1 cellular context compared by ENCODE assay signal in the genomic region with DNA sequence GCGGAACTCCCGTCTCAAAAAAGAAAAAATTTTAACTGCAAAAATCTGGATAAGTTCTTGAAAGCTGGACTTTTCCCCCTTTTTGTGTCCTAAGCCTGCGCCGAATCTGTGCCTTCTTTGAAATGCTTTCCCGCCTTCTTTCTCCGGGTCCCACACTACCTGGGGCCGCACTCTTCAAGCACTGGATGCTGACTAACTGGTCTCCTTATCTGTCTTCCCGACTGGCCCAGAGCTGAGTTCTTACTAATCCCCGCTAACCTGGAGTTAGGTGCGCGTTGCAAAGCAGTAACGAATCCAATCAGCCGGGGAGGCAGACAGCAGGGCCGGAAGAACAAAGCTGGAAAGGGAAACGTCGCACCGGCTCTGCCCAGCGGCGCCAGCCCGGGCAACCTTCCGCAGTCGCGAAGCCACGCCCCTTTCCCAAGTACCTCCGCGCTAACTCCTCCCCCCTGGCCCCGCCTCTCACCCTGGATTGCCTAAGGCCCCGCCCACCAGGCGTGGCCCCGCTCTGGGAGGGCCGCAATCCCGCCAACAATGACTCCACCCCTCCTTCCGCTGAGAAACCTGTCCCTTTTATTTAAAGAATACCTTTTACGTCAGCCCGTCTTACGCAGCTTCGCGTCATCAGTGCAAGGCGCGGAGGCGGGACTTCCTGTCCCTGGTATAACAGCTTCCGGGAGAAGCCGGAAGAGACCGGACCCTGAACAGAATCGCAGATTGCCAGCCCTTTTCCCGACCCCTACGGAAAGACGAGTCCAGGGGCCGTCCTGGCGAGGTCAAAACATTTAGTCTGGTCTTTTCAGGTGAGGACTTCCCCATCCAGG.
A peak's percentile ranks its signal among the peaks of the same experiment; 100 is the strongest.
TF ChIP-seq lines count a peak whose summit lies in the region.

A gene (plus strand): TSS at position 666 of the 824 bp plus-strand sequence. CDS start 737 bp downstream, outside the sequence.

TF ChIP-seq in GM12878, 131 proteins besides CTCF, POLR2A, EP300 and RAD21 (continued from another document and continues in another):
- TF ChIP-seq, protein P1, sequence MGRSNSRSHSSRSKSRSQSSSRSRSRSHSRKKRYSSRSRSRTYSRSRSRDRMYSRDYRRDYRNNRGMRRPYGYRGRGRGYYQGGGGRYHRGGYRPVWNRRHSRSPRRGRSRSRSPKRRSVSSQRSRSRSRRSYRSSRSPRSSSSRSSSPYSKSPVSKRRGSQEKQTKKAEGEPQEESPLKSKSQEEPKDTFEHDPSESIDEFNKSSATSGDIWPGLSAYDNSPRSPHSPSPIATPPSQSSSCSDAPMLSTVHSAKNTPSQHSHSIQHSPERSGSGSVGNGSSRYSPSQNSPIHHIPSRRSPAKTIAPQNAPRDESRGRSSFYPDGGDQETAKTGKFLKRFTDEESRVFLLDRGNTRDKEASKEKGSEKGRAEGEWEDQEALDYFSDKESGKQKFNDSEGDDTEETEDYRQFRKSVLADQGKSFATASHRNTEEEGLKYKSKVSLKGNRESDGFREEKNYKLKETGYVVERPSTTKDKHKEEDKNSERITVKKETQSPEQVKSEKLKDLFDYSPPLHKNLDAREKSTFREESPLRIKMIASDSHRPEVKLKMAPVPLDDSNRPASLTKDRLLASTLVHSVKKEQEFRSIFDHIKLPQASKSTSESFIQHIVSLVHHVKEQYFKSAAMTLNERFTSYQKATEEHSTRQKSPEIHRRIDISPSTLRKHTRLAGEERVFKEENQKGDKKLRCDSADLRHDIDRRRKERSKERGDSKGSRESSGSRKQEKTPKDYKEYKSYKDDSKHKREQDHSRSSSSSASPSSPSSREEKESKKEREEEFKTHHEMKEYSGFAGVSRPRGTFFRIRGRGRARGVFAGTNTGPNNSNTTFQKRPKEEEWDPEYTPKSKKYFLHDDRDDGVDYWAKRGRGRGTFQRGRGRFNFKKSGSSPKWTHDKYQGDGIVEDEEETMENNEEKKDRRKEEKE (IDR thresholded peaks at IDR 0.05) = no peak
- TF ChIP-seq PAX5 (IDR thresholded peaks at IDR 0.05; ENCODE audit: borderline replicate concordance, low read depth, low read length) = 0 out of 2 replicates have a peak, but pooled peaks have one; percentile 5
- TF ChIP-seq TAF1 (IDR thresholded peaks at IDR 0.05; ENCODE audit: borderline replicate concordance, low read depth, low read length) = peak; percentile 73; the same call in 1 of the 2 replicates
- no peak for TF ChIP-seq NRF1 (conservative IDR thresholded peaks at IDR 0.05; ENCODE audit: low read depth, low read length)
- TF ChIP-seq WRNIP1 (IDR thresholded peaks at IDR 0.05; ENCODE audit: borderline replicate concordance, low read depth, low read length) = 0 out of 2 replicates have a peak, but pooled peaks have one; percentile 64
- TF ChIP-seq PML (IDR thresholded peaks at IDR 0.05; ENCODE audit: low read length) = 0 out of 2 replicates have a peak, but pooled peaks have one; percentile 1
- TF ChIP-seq CHD2 (IDR thresholded peaks at IDR 0.05; ENCODE audit: borderline replicate concordance, low read depth, low read length) = peak; percentile 66; the same call in 1 of the 2 replicates
- TF ChIP-seq RUNX3 (IDR thresholded peaks at IDR 0.05; ENCODE audit: low read length) = no peak
- no peak for TF ChIP-seq KAT2A (conservative IDR thresholded peaks at IDR 0.05; ENCODE audit: control insufficient read depth, low read depth, low read length)
- TF ChIP-seq SMARCA5 (IDR thresholded peaks at IDR 0.05) = peak; percentile 54
- TF ChIP-seq IKZF2 (IDR thresholded peaks at IDR 0.05) = peak; percentile 20 to 46; a peak in 3 of 4 replicates
- peak in 1 of 2 experiments; percentile 43; a peak in 1 of 4 replicates for TF ChIP-seq SRF (IDR thresholded peaks at IDR 0.05; ENCODE audit: low read depth in 2 of 2, low read length in 2 of 2)
- TF ChIP-seq, protein P2, sequence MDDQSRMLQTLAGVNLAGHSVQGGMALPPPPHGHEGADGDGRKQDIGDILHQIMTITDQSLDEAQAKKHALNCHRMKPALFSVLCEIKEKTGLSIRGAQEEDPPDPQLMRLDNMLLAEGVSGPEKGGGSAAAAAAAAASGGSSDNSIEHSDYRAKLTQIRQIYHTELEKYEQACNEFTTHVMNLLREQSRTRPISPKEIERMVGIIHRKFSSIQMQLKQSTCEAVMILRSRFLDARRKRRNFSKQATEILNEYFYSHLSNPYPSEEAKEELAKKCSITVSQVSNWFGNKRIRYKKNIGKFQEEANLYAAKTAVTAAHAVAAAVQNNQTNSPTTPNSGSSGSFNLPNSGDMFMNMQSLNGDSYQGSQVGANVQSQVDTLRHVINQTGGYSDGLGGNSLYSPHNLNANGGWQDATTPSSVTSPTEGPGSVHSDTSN (IDR thresholded peaks at IDR 0.05; ENCODE audit: insufficient replicate concordance, low read depth, low read length) = no peak
- peak; percentile 86 for TF ChIP-seq SP1 (IDR thresholded peaks at IDR 0.05; ENCODE audit: low read depth, low read length)
- peak; percentile 87 for TF ChIP-seq NR2C1 (IDR thresholded peaks at IDR 0.05)
- TF ChIP-seq POU2F2 (IDR thresholded peaks at IDR 0.05; ENCODE audit: borderline replicate concordance, low read depth, low read length) = peak; percentile 56; the same call in 1 of the 3 replicates
- TF ChIP-seq ZNF384 (IDR thresholded peaks at IDR 0.05; ENCODE audit: borderline replicate concordance, low read depth, low read length) = no peak
- TF ChIP-seq, protein P3, sequence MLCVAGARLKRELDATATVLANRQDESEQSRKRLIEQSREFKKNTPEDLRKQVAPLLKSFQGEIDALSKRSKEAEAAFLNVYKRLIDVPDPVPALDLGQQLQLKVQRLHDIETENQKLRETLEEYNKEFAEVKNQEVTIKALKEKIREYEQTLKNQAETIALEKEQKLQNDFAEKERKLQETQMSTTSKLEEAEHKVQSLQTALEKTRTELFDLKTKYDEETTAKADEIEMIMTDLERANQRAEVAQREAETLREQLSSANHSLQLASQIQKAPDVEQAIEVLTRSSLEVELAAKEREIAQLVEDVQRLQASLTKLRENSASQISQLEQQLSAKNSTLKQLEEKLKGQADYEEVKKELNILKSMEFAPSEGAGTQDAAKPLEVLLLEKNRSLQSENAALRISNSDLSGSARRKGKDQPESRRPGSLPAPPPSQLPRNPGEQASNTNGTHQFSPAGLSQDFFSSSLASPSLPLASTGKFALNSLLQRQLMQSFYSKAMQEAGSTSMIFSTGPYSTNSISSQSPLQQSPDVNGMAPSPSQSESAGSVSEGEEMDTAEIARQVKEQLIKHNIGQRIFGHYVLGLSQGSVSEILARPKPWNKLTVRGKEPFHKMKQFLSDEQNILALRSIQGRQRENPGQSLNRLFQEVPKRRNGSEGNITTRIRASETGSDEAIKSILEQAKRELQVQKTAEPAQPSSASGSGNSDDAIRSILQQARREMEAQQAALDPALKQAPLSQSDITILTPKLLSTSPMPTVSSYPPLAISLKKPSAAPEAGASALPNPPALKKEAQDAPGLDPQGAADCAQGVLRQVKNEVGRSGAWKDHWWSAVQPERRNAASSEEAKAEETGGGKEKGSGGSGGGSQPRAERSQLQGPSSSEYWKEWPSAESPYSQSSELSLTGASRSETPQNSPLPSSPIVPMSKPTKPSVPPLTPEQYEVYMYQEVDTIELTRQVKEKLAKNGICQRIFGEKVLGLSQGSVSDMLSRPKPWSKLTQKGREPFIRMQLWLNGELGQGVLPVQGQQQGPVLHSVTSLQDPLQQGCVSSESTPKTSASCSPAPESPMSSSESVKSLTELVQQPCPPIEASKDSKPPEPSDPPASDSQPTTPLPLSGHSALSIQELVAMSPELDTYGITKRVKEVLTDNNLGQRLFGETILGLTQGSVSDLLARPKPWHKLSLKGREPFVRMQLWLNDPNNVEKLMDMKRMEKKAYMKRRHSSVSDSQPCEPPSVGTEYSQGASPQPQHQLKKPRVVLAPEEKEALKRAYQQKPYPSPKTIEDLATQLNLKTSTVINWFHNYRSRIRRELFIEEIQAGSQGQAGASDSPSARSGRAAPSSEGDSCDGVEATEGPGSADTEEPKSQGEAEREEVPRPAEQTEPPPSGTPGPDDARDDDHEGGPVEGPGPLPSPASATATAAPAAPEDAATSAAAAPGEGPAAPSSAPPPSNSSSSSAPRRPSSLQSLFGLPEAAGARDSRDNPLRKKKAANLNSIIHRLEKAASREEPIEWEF (IDR thresholded peaks at IDR 0.05; ENCODE audit: insufficient replicate concordance, low read depth, low read length) = no peak
- TF ChIP-seq, protein P4, sequence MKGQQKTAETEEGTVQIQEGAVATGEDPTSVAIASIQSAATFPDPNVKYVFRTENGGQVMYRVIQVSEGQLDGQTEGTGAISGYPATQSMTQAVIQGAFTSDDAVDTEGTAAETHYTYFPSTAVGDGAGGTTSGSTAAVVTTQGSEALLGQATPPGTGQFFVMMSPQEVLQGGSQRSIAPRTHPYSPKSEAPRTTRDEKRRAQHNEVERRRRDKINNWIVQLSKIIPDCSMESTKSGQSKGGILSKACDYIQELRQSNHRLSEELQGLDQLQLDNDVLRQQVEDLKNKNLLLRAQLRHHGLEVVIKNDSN (IDR thresholded peaks at IDR 0.05; ENCODE audit: borderline replicate concordance, extremely low read length, insufficient read depth, low read depth, low read length) = no peak
- TF ChIP-seq BRCA1 (IDR thresholded peaks at IDR 0.05; ENCODE audit: low read depth, low read length) = no peak
- peak; percentile 39 for TF ChIP-seq SIX5 (IDR thresholded peaks at IDR 0.05; ENCODE audit: low read depth, low read length, severe bottlenecking)
- TF ChIP-seq RELA (IDR thresholded peaks at IDR 0.05; ENCODE audit: borderline replicate concordance, partially characterized antibody) = peak; percentile 4
- TF ChIP-seq, protein P5, sequence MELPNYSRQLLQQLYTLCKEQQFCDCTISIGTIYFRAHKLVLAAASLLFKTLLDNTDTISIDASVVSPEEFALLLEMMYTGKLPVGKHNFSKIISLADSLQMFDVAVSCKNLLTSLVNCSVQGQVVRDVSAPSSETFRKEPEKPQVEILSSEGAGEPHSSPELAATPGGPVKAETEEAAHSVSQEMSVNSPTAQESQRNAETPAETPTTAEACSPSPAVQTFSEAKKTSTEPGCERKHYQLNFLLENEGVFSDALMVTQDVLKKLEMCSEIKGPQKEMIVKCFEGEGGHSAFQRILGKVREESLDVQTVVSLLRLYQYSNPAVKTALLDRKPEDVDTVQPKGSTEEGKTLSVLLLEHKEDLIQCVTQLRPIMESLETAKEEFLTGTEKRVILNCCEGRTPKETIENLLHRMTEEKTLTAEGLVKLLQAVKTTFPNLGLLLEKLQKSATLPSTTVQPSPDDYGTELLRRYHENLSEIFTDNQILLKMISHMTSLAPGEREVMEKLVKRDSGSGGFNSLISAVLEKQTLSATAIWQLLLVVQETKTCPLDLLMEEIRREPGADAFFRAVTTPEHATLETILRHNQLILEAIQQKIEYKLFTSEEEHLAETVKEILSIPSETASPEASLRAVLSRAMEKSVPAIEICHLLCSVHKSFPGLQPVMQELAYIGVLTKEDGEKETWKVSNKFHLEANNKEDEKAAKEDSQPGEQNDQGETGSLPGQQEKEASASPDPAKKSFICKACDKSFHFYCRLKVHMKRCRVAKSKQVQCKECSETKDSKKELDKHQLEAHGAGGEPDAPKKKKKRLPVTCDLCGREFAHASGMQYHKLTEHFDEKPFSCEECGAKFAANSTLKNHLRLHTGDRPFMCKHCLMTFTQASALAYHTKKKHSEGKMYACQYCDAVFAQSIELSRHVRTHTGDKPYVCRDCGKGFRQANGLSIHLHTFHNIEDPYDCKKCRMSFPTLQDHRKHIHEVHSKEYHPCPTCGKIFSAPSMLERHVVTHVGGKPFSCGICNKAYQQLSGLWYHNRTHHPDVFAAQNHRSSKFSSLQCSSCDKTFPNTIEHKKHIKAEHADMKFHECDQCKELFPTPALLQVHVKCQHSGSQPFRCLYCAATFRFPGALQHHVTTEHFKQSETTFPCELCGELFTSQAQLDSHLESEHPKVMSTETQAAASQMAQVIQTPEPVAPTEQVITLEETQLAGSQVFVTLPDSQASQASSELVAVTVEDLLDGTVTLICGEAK (IDR thresholded peaks at IDR 0.05; ENCODE audit: borderline replicate concordance) = peak; percentile 98
- TF ChIP-seq, protein P6, sequence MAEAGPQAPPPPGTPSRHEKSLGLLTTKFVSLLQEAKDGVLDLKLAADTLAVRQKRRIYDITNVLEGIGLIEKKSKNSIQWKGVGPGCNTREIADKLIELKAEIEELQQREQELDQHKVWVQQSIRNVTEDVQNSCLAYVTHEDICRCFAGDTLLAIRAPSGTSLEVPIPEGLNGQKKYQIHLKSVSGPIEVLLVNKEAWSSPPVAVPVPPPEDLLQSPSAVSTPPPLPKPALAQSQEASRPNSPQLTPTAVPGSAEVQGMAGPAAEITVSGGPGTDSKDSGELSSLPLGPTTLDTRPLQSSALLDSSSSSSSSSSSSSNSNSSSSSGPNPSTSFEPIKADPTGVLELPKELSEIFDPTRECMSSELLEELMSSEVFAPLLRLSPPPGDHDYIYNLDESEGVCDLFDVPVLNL (IDR thresholded peaks at IDR 0.05; ENCODE audit: low read depth, low read length) = peak; percentile 80
- no peak for TF ChIP-seq BHLHE40 (IDR thresholded peaks at IDR 0.05; ENCODE audit: borderline replicate concordance in 1 of 2, low read depth in 2 of 2, low read length in 1 of 2)
- no peak for TF ChIP-seq JUNB (IDR thresholded peaks at IDR 0.05)
- TF ChIP-seq SIN3A (IDR thresholded peaks at IDR 0.05; ENCODE audit: low read depth, low read length) = peak; percentile 75; the same call in 1 of the 2 replicates
- TF ChIP-seq RFX5 (IDR thresholded peaks at IDR 0.05; ENCODE audit: low read depth, low read length) = 0 out of 2 replicates have a peak, but pooled peaks have one; percentile 21
- no peak for TF ChIP-seq MYC (IDR thresholded peaks at IDR 0.05; ENCODE audit: insufficient read depth, insufficient read length, insufficient replicate concordance, low read length, severe bottlenecking)
- no peak for TF ChIP-seq MTA3 (IDR thresholded peaks at IDR 0.05; ENCODE audit: borderline replicate concordance, low read length)
- TF ChIP-seq, protein P7, sequence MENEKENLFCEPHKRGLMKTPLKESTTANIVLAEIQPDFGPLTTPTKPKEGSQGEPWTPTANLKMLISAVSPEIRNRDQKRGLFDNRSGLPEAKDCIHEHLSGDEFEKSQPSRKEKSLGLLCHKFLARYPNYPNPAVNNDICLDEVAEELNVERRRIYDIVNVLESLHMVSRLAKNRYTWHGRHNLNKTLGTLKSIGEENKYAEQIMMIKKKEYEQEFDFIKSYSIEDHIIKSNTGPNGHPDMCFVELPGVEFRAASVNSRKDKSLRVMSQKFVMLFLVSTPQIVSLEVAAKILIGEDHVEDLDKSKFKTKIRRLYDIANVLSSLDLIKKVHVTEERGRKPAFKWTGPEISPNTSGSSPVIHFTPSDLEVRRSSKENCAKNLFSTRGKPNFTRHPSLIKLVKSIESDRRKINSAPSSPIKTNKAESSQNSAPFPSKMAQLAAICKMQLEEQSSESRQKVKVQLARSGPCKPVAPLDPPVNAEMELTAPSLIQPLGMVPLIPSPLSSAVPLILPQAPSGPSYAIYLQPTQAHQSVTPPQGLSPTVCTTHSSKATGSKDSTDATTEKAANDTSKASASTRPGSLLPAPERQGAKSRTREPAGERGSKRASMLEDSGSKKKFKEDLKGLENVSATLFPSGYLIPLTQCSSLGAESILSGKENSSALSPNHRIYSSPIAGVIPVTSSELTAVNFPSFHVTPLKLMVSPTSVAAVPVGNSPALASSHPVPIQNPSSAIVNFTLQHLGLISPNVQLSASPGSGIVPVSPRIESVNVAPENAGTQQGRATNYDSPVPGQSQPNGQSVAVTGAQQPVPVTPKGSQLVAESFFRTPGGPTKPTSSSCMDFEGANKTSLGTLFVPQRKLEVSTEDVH (IDR thresholded peaks at IDR 0.05; ENCODE audit: low read depth, partially characterized antibody) = peak; percentile 98
- no peak for TF ChIP-seq ZNF24 (IDR thresholded peaks at IDR 0.05)
- TF ChIP-seq, protein P8, sequence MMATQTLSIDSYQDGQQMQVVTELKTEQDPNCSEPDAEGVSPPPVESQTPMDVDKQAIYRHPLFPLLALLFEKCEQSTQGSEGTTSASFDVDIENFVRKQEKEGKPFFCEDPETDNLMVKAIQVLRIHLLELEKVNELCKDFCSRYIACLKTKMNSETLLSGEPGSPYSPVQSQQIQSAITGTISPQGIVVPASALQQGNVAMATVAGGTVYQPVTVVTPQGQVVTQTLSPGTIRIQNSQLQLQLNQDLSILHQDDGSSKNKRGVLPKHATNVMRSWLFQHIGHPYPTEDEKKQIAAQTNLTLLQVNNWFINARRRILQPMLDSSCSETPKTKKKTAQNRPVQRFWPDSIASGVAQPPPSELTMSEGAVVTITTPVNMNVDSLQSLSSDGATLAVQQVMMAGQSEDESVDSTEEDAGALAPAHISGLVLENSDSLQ (IDR thresholded peaks at IDR 0.05) = peak; percentile 76
